15 cellular contexts compared by ENCODE assay signal in the genomic region with DNA sequence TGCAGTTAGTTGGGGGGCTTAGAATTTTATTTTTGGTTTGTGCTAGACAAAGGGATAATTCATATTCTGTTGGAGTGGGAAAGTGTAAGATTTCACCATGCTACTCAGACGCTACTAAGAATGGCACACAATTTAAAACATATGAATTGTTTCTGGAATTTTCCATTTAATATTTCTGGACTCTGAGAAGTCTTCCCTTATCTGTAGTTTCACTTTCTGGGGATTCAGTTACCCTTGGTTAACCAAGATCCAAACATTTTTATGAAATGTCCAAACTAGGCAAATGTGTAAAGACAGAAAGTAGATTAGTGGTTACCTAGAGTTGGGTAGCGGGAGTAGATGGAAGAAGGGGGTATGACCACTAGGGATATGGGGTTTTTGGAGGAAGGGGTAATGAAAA. TPM values are rescaled to one million over a fixed set of nuclear protein-coding genes. Genes with fewer than 3 reads are reported as not detected.
DNase-seq lines count a peak whose midpoint lies in the region; ATAC-seq and TF ChIP-seq lines count a peak whose summit lies in the region.
"Had no signal": no experiment of that assay in that cellular context is flagged by ENCODE, and none has a peak within 500 bp of the region (broad histone marks: within the 10 kb centered on the region; RNA-seq: fewer than 3 reads in every experiment).

No MANE protein-coding gene starts in this region.

- peaks cover 96% of the 10 kb centered on the region for H3K79me2 ChIP-seq in osteoblast (ENCODE audit: insufficient read depth, low read length)

- H3K36me3 Mint-ChIP-seq in endodermal cell (ENCODE audit: low read depth): no peaks in the 10 kb centered on the region

- peaks cover 13% of the 10 kb centered on the region for H3K4me1 ChIP-seq in endodermal cell (ENCODE audit: control insufficient read depth, insufficient read depth, low read length)
- no peaks in the 10 kb centered on the region for H3K4me1 ChIP-seq in osteoblast (ENCODE audit: insufficient read depth, low read length)

- H3K27ac ChIP-seq in endodermal cell (ENCODE audit: low read depth, low read length) (no peak overlapping the region), osteoblast (ENCODE audit: low read depth, low read length) (no peak overlapping the region)

- no peaks in the 10 kb centered on the region for H3K9me3 Mint-ChIP-seq in endodermal cell

- H3K4me3 Mint-ChIP-seq in endodermal cell: no peak overlapping the region

- no peaks in the 10 kb centered on the region for H3K27me3 Mint-ChIP-seq in endodermal cell (ENCODE audit: insufficient read depth)

- H3K36me3 ChIP-seq in endodermal cell (ENCODE audit: control insufficient read depth, insufficient read depth, low read length) (no peaks in the 10 kb centered on the region), osteoblast (ENCODE audit: insufficient read depth, low read length) (no peaks in the 10 kb centered on the region)

- H3K27me3 ChIP-seq in endodermal cell (ENCODE audit: control insufficient read depth, insufficient read depth, low read length, poor library complexity, severe bottlenecking): no peaks in the 10 kb centered on the region
- no peaks in the 10 kb centered on the region for H3K27me3 ChIP-seq in osteoblast (ENCODE audit: insufficient read depth, low read length)

- H2AFZ ChIP-seq in osteoblast (ENCODE audit: low read length): no peak overlapping the region

- H3K27ac Mint-ChIP-seq in endodermal cell: peak overlapping the region; percentile 30

- 86 to 95% methylated on average over 2 of the region's 2 CpGs for WGBS in endodermal cell (ENCODE audit: insufficient coverage in 1 of 2, insufficient read length in 1 of 2), 2 experiments

- no peak for TF ChIP-seq CTCF in endodermal cell (conservative IDR thresholded peaks at IDR 0.05)
- TF ChIP-seq CTCF in osteoblast (IDR thresholded peaks at IDR 0.05; ENCODE audit: extremely low read depth, low read depth, low read length): no peak

- peak; percentile 13 for ATAC-seq in Right ventricle myocardium superior (ENCODE audit: poor library complexity)

- no peaks in the 10 kb centered on the region for H3K9me3 ChIP-seq in endodermal cell (ENCODE audit: control insufficient read depth, low read length)
- no peaks in the 10 kb centered on the region for H3K9me3 ChIP-seq in osteoblast (ENCODE audit: low read depth, low read length)

- no peak overlapping the region for H3K4me3 ChIP-seq in endodermal cell (ENCODE audit: low read length)
- H3K4me3 ChIP-seq in osteoblast (ENCODE audit: insufficient read depth, low read length): no peak overlapping the region

- DNase-seq in Right ventricle myocardium superior (no peak), cardiac septum (ENCODE audit: low spot score) (no peak), OCI-M1 (lab: John Stamatoyannopoulos, UW) (peak; percentile 68), endodermal cell (no peak), osteoblast (ENCODE audit: insufficient read length, low spot score, missing footprints) (no peak), GM03348 (ENCODE audit: low spot score) (no peak), midbrain (lab: John Stamatoyannopoulos, UW) (no peak), occipital lobe (lab: John Stamatoyannopoulos, UW) (no peak)
- DNase-seq: HCEC 1CT, KBM-7, NCI-H1105 treated with DMSO at 0.1 percent for 48 hours, NCI-H187, NCI-H446 treated with DMSO at 0.1 percent for 48 hours, NCI-H748 treated with DMSO at 0.1 percent for 48 hours, SIG-M5 had no signal

- peaks cover 33% of the 10 kb centered on the region for H3K4me1 Mint-ChIP-seq in endodermal cell

- H3K4me2 ChIP-seq in osteoblast (ENCODE audit: insufficient read depth, low read length): peak overlapping the region; percentile 12

- no peak overlapping the region for H3K9ac ChIP-seq in endodermal cell (ENCODE audit: extremely low read depth, low read length, poor library complexity, severe bottlenecking)

- intact Hi-C loops in Right ventricle myocardium superior (cut with DNase I): no loop called here
- intact Hi-C loops in cardiac septum (cut with DNase I): no loop called here

- peaks cover 14% of the 10 kb centered on the region for H4K20me1 ChIP-seq in osteoblast (ENCODE audit: insufficient read depth, low read length)

RNA-seq across cellular contexts. Expression of gene TCF12, which starts 53.1 kb away (rescaled TPM):
- total RNA-seq in Right ventricle myocardium superior: 32.9 TPM
- 57.3 TPM for total RNA-seq in cardiac septum
- total RNA-seq in endodermal cell: 100 to 1,000 TPM; 103 to 121 TPM
- 385 TPM for polyA plus RNA-seq in endodermal cell (2013, experiment 1 of 2)
- polyA plus RNA-seq in endodermal cell (2013, experiment 2 of 2): 359 TPM
- 82.2 and 86.5 TPM in 2 replicates for total RNA-seq in osteoblast
- total RNA-seq in occipital lobe: 143 TPM
